ENCODE assay signal across 1 cellular context in genomic region chr11:77412814-77413213, GRCh38.
TF ChIP-seq lines count a peak whose summit lies in the region.

No MANE protein-coding gene starts in this region.

TF ChIP-seq in WTC11, 78 proteins besides CTCF, POLR2A, EP300 and RAD21 (continued from another document):
- TF ChIP-seq ZNF396 (CRISPR knock-in tag; IDR thresholded peaks at IDR 0.05; ENCODE audit: borderline replicate concordance), result no peak
- TF ChIP-seq KAT7 (CRISPR knock-in tag; IDR thresholded peaks at IDR 0.05; ENCODE audit: borderline replicate concordance), result no peak
- TF ChIP-seq, protein P1, sequence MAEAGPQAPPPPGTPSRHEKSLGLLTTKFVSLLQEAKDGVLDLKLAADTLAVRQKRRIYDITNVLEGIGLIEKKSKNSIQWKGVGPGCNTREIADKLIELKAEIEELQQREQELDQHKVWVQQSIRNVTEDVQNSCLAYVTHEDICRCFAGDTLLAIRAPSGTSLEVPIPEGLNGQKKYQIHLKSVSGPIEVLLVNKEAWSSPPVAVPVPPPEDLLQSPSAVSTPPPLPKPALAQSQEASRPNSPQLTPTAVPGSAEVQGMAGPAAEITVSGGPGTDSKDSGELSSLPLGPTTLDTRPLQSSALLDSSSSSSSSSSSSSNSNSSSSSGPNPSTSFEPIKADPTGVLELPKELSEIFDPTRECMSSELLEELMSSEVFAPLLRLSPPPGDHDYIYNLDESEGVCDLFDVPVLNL (CRISPR knock-in tag; IDR thresholded peaks at IDR 0.05; ENCODE audit: borderline replicate concordance, low read depth), result no peak
- no peak for TF ChIP-seq FOXJ3 (CRISPR knock-in tag; IDR thresholded peaks at IDR 0.05; ENCODE audit: borderline replicate concordance)
- no peak for TF ChIP-seq ELF4 (CRISPR knock-in tag; IDR thresholded peaks at IDR 0.05; ENCODE audit: low read depth)
- TF ChIP-seq NR2C2 (CRISPR knock-in tag; IDR thresholded peaks at IDR 0.05), result no peak
- no peak for TF ChIP-seq MAX (CRISPR knock-in tag; IDR thresholded peaks at IDR 0.05)
- TF ChIP-seq GABPB1 (CRISPR knock-in tag; IDR thresholded peaks at IDR 0.05), result no peak
- TF ChIP-seq CBFB (CRISPR knock-in tag; IDR thresholded peaks at IDR 0.05; ENCODE audit: low read depth), result no peak
- no peak for TF ChIP-seq ZNF416 (CRISPR knock-in tag; IDR thresholded peaks at IDR 0.05)
- TF ChIP-seq USF2 (CRISPR knock-in tag; IDR thresholded peaks at IDR 0.05), result no peak
